ENCODE assay signal across 1 cellular context in genomic region chr14:58427289-58428010, GRCh38.
TF ChIP-seq lines count a peak whose summit lies in the region.

KIAA0586 (plus strand) TSS chr14:58427719; CDS start chr14:58428265, 546 bp downstream.
TIMM9 (minus strand) TSS chr14:58427531; CDS start chr14:58411945, 15,586 bp downstream.

TF ChIP-seq in HepG2, 621 proteins besides CTCF, POLR2A, EP300 and RAD21 (continued from another document and continues in another):
- no peak for TF ChIP-seq ZNF407 (CRISPR knock-in tag; IDR thresholded peaks at IDR 0.05; ENCODE audit: not compliant biosample characterization)
- TF ChIP-seq HNRNPUL1 (IDR thresholded peaks at IDR 0.05; ENCODE audit: low read depth, low read length): no peak
- no peak for TF ChIP-seq RBFOX2 (IDR thresholded peaks at IDR 0.05; ENCODE audit: low read depth, low read length)
- TF ChIP-seq ZBTB4 (CRISPR knock-in tag; IDR thresholded peaks at IDR 0.05; ENCODE audit: borderline replicate concordance): no peak
- no peak for TF ChIP-seq THAP9 (CRISPR knock-in tag; IDR thresholded peaks at IDR 0.05; ENCODE audit: borderline replicate concordance)
- TF ChIP-seq ZNF383 (CRISPR knock-in tag; IDR thresholded peaks at IDR 0.05; ENCODE audit: borderline replicate concordance): no peak
- no peak for TF ChIP-seq ZNF768 (CRISPR knock-in tag; IDR thresholded peaks at IDR 0.05)
- no peak for TF ChIP-seq ZNF567 (CRISPR knock-in tag; IDR thresholded peaks at IDR 0.05; ENCODE audit: borderline replicate concordance)
- TF ChIP-seq ZFP36L1 (CRISPR knock-in tag; IDR thresholded peaks at IDR 0.05): no peak
- TF ChIP-seq ZNF350 (CRISPR knock-in tag; IDR thresholded peaks at IDR 0.05; ENCODE audit: borderline replicate concordance, low read depth): peak; percentile 32; the same call in 1 of the 2 replicates
- TF ChIP-seq ZNF678 (CRISPR knock-in tag; IDR thresholded peaks at IDR 0.05): no peak
- no peak for TF ChIP-seq HOMEZ (CRISPR knock-in tag; IDR thresholded peaks at IDR 0.05; ENCODE audit: low read depth)
- no peak for TF ChIP-seq RFX5 (IDR thresholded peaks at IDR 0.05; ENCODE audit: low read depth, low read length)
- TF ChIP-seq ZNF335 (CRISPR knock-in tag; IDR thresholded peaks at IDR 0.05): no peak
- TF ChIP-seq ZNF781 (CRISPR knock-in tag; IDR thresholded peaks at IDR 0.05; ENCODE audit: borderline replicate concordance, not compliant biosample characterization): no peak
- no peak for TF ChIP-seq ZNF747 (CRISPR knock-in tag; IDR thresholded peaks at IDR 0.05; ENCODE audit: borderline replicate concordance)
- TF ChIP-seq TBL1XR1 (IDR thresholded peaks at IDR 0.05; ENCODE audit: borderline replicate concordance, low read length, partially characterized antibody): peak; percentile 57
- TF ChIP-seq ATF1 (CRISPR knock-in tag; IDR thresholded peaks at IDR 0.05): peak; percentile 63
- TF ChIP-seq ZFP1 (CRISPR knock-in tag; IDR thresholded peaks at IDR 0.05): 0 out of 2 replicates have a peak, but pooled peaks have one; percentile 55
- TF ChIP-seq RXRA (CRISPR knock-in tag; IDR thresholded peaks at IDR 0.05): no peak
- peak; percentile 80 for TF ChIP-seq ARID4A (CRISPR knock-in tag; IDR thresholded peaks at IDR 0.05; ENCODE audit: borderline replicate concordance)
- no peak for TF ChIP-seq TBX3 (IDR thresholded peaks at IDR 0.05; ENCODE audit: borderline replicate concordance)
- no peak for TF ChIP-seq ATF7 (IDR thresholded peaks at IDR 0.05)
- no peak for TF ChIP-seq ATF7 (CRISPR knock-in tag; IDR thresholded peaks at IDR 0.05)
- peak; percentile 79; the same call in 1 of the 2 replicates for TF ChIP-seq ADNP (CRISPR knock-in tag; IDR thresholded peaks at IDR 0.05)
- no peak for TF ChIP-seq ZNF207 (IDR thresholded peaks at IDR 0.05; ENCODE audit: borderline replicate concordance)
- no peak for TF ChIP-seq SNRNP70 (IDR thresholded peaks at IDR 0.05; ENCODE audit: low read depth, low read length)
- no peak for TF ChIP-seq ZNF552 (CRISPR knock-in tag; IDR thresholded peaks at IDR 0.05; ENCODE audit: borderline replicate concordance)
- no peak for TF ChIP-seq MTF2 (CRISPR knock-in tag; IDR thresholded peaks at IDR 0.05; ENCODE audit: borderline replicate concordance)
- TF ChIP-seq RFXANK (CRISPR knock-in tag; IDR thresholded peaks at IDR 0.05): no peak; the same call in 1 of the 2 replicates
- no peak for TF ChIP-seq MATR3 (CRISPR knock-in tag; IDR thresholded peaks at IDR 0.05)
- TF ChIP-seq NCOR1 (IDR thresholded peaks at IDR 0.05; ENCODE audit: borderline replicate concordance, low read length): peak; percentile 53; the same call in 1 of the 2 replicates
- TF ChIP-seq ZSCAN12 (CRISPR knock-in tag; IDR thresholded peaks at IDR 0.05): no peak; the same call in 1 of the 2 replicates
- TF ChIP-seq GMEB1 (CRISPR knock-in tag; IDR thresholded peaks at IDR 0.05; ENCODE audit: borderline replicate concordance): no peak; the same call in 1 of the 2 replicates
- TF ChIP-seq ZNF446 (CRISPR knock-in tag; IDR thresholded peaks at IDR 0.05): no peak; the same call in 1 of the 2 replicates
- TF ChIP-seq ZSCAN9 (CRISPR knock-in tag; IDR thresholded peaks at IDR 0.05; ENCODE audit: borderline replicate concordance): 0 out of 2 replicates have a peak, but pooled peaks have one; percentile 48
- TF ChIP-seq SMAD1 (CRISPR knock-in tag; IDR thresholded peaks at IDR 0.05; ENCODE audit: borderline replicate concordance, low read depth): no peak
- TF ChIP-seq KMT2A (CRISPR knock-in tag; IDR thresholded peaks at IDR 0.05): peak; percentile 90
- TF ChIP-seq HES4 (CRISPR knock-in tag; IDR thresholded peaks at IDR 0.05; ENCODE audit: borderline replicate concordance): no peak; the same call in 1 of the 2 replicates
- no peak for TF ChIP-seq SP5 (CRISPR knock-in tag; IDR thresholded peaks at IDR 0.05; ENCODE audit: borderline replicate concordance, low read depth)
